Comparison of ENCODE assay signal across 15 cellular contexts in the genomic region with DNA sequence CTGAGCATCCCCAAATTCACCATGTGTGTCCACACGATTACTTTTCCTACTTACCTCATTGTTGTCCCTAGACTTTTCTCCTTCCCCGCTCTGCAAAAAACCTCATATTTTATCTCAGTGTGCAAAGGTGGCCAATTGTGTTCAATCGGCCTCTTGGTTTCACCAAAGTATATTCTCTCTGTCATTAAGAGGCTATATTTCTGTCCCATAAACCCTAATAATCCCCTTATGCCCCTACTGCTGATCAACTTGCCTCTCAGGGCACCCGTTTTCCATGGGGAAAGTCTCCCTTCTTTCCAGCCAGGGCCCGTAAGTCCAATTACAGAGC. TPM values are rescaled to one million over a fixed set of nuclear protein-coding genes. Genes with fewer than 3 reads are reported as not detected.
DNase-seq lines count a peak whose midpoint lies in the region; ATAC-seq and TF ChIP-seq lines count a peak whose summit lies in the region.
"Had no signal": no experiment of that assay in that cellular context is flagged by ENCODE, and none has a peak within 500 bp of the region (broad histone marks: within the 10 kb centered on the region; RNA-seq: fewer than 3 reads in every experiment).

No MANE protein-coding gene starts in this region.

- H3K9me3 ChIP-seq in mammary epithelial cell (replicated peaks; ENCODE audit: insufficient read depth, low read length) (peaks cover 6% of the 10 kb centered on the region), PC-9 (ENCODE audit: insufficient read depth, low read depth) (no peaks in the 10 kb centered on the region)
- H3K9me3 ChIP-seq: pancreas had no signal

- CTCF ChIA-PET in MCF 10A (lab: Yijun Ruan, JAX): interaction anchor here (0.7 to 7.0 kb wide), 5 partner anchors 24 to 242 kb away, joined by 3 to 66 read pairs (median 3); no protein-coding TSS in a partner anchor
- CTCF ChIA-PET in mammary epithelial cell (lab: Charles Lee; ENCODE audit: low non-redundant PET): no interaction called here
- CTCF ChIA-PET in PC-9 (lab: Charles Lee): no interaction called here

- H3K4me3 Mint-ChIP-seq in MCF 10A (ENCODE audit: unreplicated experiment) (peak overlapping the region; percentile 68), endothelial cell (ENCODE audit: unreplicated experiment) (no peak overlapping the region)
- H3K4me3 Mint-ChIP-seq in stimulated activated effector memory CD8-positive, alpha-beta T cell treated with anti-CD3 and anti-CD28 coated beads, Interleukin-12 subunit alpha, Interleukin-12 subunit beta, amount 100 ng/mL, for 72 hours: peak overlapping the region; percentile 83

- H3K4me1 ChIP-seq in mammary epithelial cell (ENCODE audit: insufficient read depth, low read length): peaks cover 22% of the 10 kb centered on the region
- H3K4me1 ChIP-seq in PC-9 (replicated peaks; ENCODE audit: insufficient read depth): no peaks in the 10 kb centered on the region

- H3K4me2 ChIP-seq in mammary epithelial cell (ENCODE audit: insufficient read depth, low read depth, low read length) (no peak overlapping the region), PC-9 (peak overlapping the region; percentile 97; the same call in 1 of the 2 replicates)

- H4K20me1 ChIP-seq in mammary epithelial cell (ENCODE audit: insufficient read depth, low read length): no peaks in the 10 kb centered on the region
- no peaks in the 10 kb centered on the region for H4K20me1 ChIP-seq in PC-9 (ENCODE audit: insufficient read depth)

- peaks cover 18% of the 10 kb centered on the region; the same call in 1 of the 2 replicates for H3F3A ChIP-seq in PC-9 (ENCODE audit: insufficient read depth, low read depth)

- H3K36me3 ChIP-seq in mammary epithelial cell (ENCODE audit: insufficient read depth, low read length): peaks cover 19% of the 10 kb centered on the region
- H3K36me3 ChIP-seq in PC-9 (ENCODE audit: low read depth): no peaks in the 10 kb centered on the region

- DNase-seq in MCF 10A (ENCODE audit: unreplicated experiment) (no peak), mammary epithelial cell (no peak), PC-9 (no peak), endothelial cell (ENCODE audit: low spot score) (no peak), NCI-H1930 (lab: John Stamatoyannopoulos, UW) (no peak)
- DNase-seq in stimulated activated effector memory CD8-positive, alpha-beta T cell treated with anti-CD3 and anti-CD28 coated beads, Interleukin-12 subunit alpha, Interleukin-12 subunit beta, amount 100 ng/mL, for 72 hours (ENCODE audit: low spot score in 2 of 2): no peak
- DNase-seq: activated gamma-delta T cell, kidney had no signal

- H3K9me2 ChIP-seq in PC-9 (ENCODE audit: insufficient read depth): no peaks in the 10 kb centered on the region

- ATAC-seq in stimulated activated effector memory CD8-positive, alpha-beta T cell treated with anti-CD3 and anti-CD28 coated beads, Interleukin-12 subunit alpha, Interleukin-12 subunit beta, amount 100 ng/mL, for 72 hours: no peak
- no peak for ATAC-seq in GM18858 (IDR thresholded peaks at IDR 0.05; ENCODE audit: unreplicated experiment)
- no peak for ATAC-seq in activated CD4-positive, CD25-positive, alpha-beta regulatory T cell treated with anti-CD3 and anti-CD28 coated beads, Interleukin-2, amount 50 U/mL, for 24 hours

- dilution Hi-C loops in mammary epithelial cell (cut with HindIII; ENCODE audit: low sequenced_read_pairs): no loop called here

- H3K27ac ChIP-seq in mammary epithelial cell (ENCODE audit: insufficient read depth, low read depth, low read length) (no peak overlapping the region), PC-9 (no peak overlapping the region)
- H3K27ac ChIP-seq: pancreas had no signal

- intact Hi-C loops in MCF 10A (cut with micrococcal nuclease): loop anchor here (1.0 kb wide), 1 partner anchor 52 kb away; no protein-coding TSS in a partner anchor
- intact Hi-C loops in mammary epithelial cell (cut with micrococcal nuclease): loop anchor here (1.0 to 5.0 kb wide), 4 partner anchors 12 to 300 kb away; a partner anchor contains a TSS
- intact Hi-C loops in PC-9 (cut with micrococcal nuclease; ENCODE audit: unreplicated experiment): loop anchor here (1.0 to 5.0 kb wide), 3 partner anchors 52 to 568 kb away; no protein-coding TSS in a partner anchor

- H3K36me3 Mint-ChIP-seq in MCF 10A (ENCODE audit: insufficient read depth, unreplicated experiment) (peaks cover 21% of the 10 kb centered on the region), endothelial cell (ENCODE audit: low read depth, unreplicated experiment) (peaks cover 12% of the 10 kb centered on the region)
- peaks cover 18% of the 10 kb centered on the region for H3K36me3 Mint-ChIP-seq in stimulated activated effector memory CD8-positive, alpha-beta T cell treated with anti-CD3 and anti-CD28 coated beads, Interleukin-12 subunit alpha, Interleukin-12 subunit beta, amount 100 ng/mL, for 72 hours

- H3K79me2 ChIP-seq in mammary epithelial cell (ENCODE audit: insufficient read depth, low read length): no peaks in the 10 kb centered on the region
- H3K79me2 ChIP-seq in PC-9 (ENCODE audit: low read depth): no peaks in the 10 kb centered on the region

- BruUV-seq in MCF 10A (replicated peaks; lab: Mats Ljungman, UMichigan) (no TSS peak), mammary epithelial cell (replicated peaks; lab: Mats Ljungman, UMichigan) (no TSS peak), PC-9 (replicated peaks; lab: Mats Ljungman, UMichigan) (no TSS peak)

- H3K4me1 Mint-ChIP-seq in MCF 10A (ENCODE audit: insufficient read depth, unreplicated experiment) (peaks cover 16% of the 10 kb centered on the region), endothelial cell (ENCODE audit: unreplicated experiment) (peaks cover 5% of the 10 kb centered on the region)
- H3K4me1 Mint-ChIP-seq in stimulated activated effector memory CD8-positive, alpha-beta T cell treated with anti-CD3 and anti-CD28 coated beads, Interleukin-12 subunit alpha, Interleukin-12 subunit beta, amount 100 ng/mL, for 72 hours: peaks cover 23% of the 10 kb centered on the region

- TF ChIP-seq CTCF in MCF 10A (IDR thresholded peaks at IDR 0.05; ENCODE audit: unreplicated experiment) (no peak), mammary epithelial cell (conservative IDR thresholded peaks at IDR 0.05 in 1 of 2, IDR thresholded peaks at IDR 0.05 in 1 of 2; ENCODE audit: extremely low read depth in 1 of 2, insufficient read depth in 1 of 2, low read depth in 1 of 2, low read length in 2 of 2) (no peak), PC-9 (conservative IDR thresholded peaks at IDR 0.05) (no peak), endothelial cell (IDR thresholded peaks at IDR 0.05; ENCODE audit: unreplicated experiment) (no peak)

- no peak overlapping the region for H3K4me3 ChIP-seq in mammary epithelial cell (replicated peaks in 1 of 3; ENCODE audit: insufficient read depth in 1 of 3, low read depth in 2 of 3, low read length in 3 of 3)
- H3K4me3 ChIP-seq in PC-9: no peak overlapping the region

- H2AFZ ChIP-seq in mammary epithelial cell (ENCODE audit: low read depth, low read length) (no peak overlapping the region), PC-9 (no peak overlapping the region)

- H3K27ac Mint-ChIP-seq in MCF 10A (ENCODE audit: low read depth, unreplicated experiment): no peak overlapping the region
- H3K27ac Mint-ChIP-seq in endothelial cell (ENCODE audit: unreplicated experiment): peak overlapping the region; percentile 15
- no peak overlapping the region for H3K27ac Mint-ChIP-seq in stimulated activated effector memory CD8-positive, alpha-beta T cell treated with anti-CD3 and anti-CD28 coated beads, Interleukin-12 subunit alpha, Interleukin-12 subunit beta, amount 100 ng/mL, for 72 hours

- in situ Hi-C loops in mammary epithelial cell (cut with MboI; ENCODE audit: low sequenced_read_pairs in 2 of 2): no loop called here

- no peak overlapping the region for H3K9ac ChIP-seq in mammary epithelial cell (ENCODE audit: insufficient read depth, low read length)

- no peaks in the 10 kb centered on the region for H3K9me3 Mint-ChIP-seq in MCF 10A (ENCODE audit: unreplicated experiment)
- no peaks in the 10 kb centered on the region for H3K9me3 Mint-ChIP-seq in endothelial cell (ENCODE audit: unreplicated experiment)
- no peaks in the 10 kb centered on the region for H3K9me3 Mint-ChIP-seq in stimulated activated effector memory CD8-positive, alpha-beta T cell treated with anti-CD3 and anti-CD28 coated beads, Interleukin-12 subunit alpha, Interleukin-12 subunit beta, amount 100 ng/mL, for 72 hours
- H3K9me3 Mint-ChIP-seq: stimulated activated memory B cell treated with anti-CD40 and anti-IgM and Interleukin-4, amounts not matched to agents 10 μg/mL and 1 μg/mL and 100 μg/mL, for 72 hours had no signal

- H3K27me3 Mint-ChIP-seq in MCF 10A (ENCODE audit: insufficient read depth, unreplicated experiment) (no peaks in the 10 kb centered on the region), endothelial cell (ENCODE audit: unreplicated experiment) (no peaks in the 10 kb centered on the region)

- 28% methylated on average over 5 of the region's 5 CpGs for WGBS in mammary epithelial cell (ENCODE audit: low coverage, missing lambda C conversion rate)

- H3K27me3 ChIP-seq in mammary epithelial cell (ENCODE audit: insufficient read depth, low read length) (no peaks in the 10 kb centered on the region), PC-9 (ENCODE audit: insufficient read depth, low read depth) (no peaks in the 10 kb centered on the region)
- H3K27me3 ChIP-seq: dorsolateral prefrontal cortex, pancreas had no signal

- POLR2A ChIA-PET in MCF 10A (lab: Yijun Ruan, JAX): interaction anchor here (0.8 to 3.0 kb wide), 10 partner anchors 9 to 234 kb away, joined by 3 to 20 read pairs (median 4); a partner anchor contains a TSS
- POLR2A ChIA-PET in PC-9 (lab: Charles Lee; ENCODE audit: unreplicated experiment): interaction anchor here (0.6 to 0.9 kb wide), 3 partner anchors 90 to 330 kb away, joined by 4 read pairs; no protein-coding TSS in a partner anchor

RNA-seq across cellular contexts. Expression of a gene that starts 11.6 kb away (rescaled TPM):
- total RNA-seq in MCF 10A (2022) (65.7 and 68.7 TPM in 2 replicates), mammary epithelial cell (100 to 1,000 TPM; 110 to 130 TPM), PC-9 (2021) (32.8 and 35.1 TPM in 2 replicates), endothelial cell (ENCODE audit: unreplicated experiment) (26.7 TPM)
- polyA plus RNA-seq in mammary epithelial cell: 95.4 TPM
- polyA minus RNA-seq in mammary epithelial cell: 97.2 TPM

RNA-seq across cellular contexts. Expression of a gene that starts 12.7 kb away (rescaled TPM):
- total RNA-seq in MCF 10A (2022) (133 and 159 TPM in 2 replicates), mammary epithelial cell (100 to 1,000 TPM in 1 of 2 donors, 10 to 100 TPM in 1; 89.9 to 104 TPM), PC-9 (2021) (81.7 and 87.1 TPM in 2 replicates), endothelial cell (ENCODE audit: unreplicated experiment) (38.8 TPM)
- polyA plus RNA-seq in mammary epithelial cell: 186 TPM
- 73.9 TPM for polyA minus RNA-seq in mammary epithelial cell

RNA-seq across cellular contexts. Expression of a gene that starts 14.1 kb away (rescaled TPM):
- total RNA-seq in MCF 10A (2022) (0.52 and 0.65 TPM in 2 replicates), mammary epithelial cell (1 to 10 TPM; 1.3 to 3.5 TPM), PC-9 (2021) (9.1 and 10.1 TPM in 2 replicates), endothelial cell (ENCODE audit: unreplicated experiment) (2.5 TPM)
- polyA plus RNA-seq in mammary epithelial cell: 2.0 TPM
- 2.6 TPM for polyA minus RNA-seq in mammary epithelial cell

RNA-seq across cellular contexts. Expression of a gene that starts 21.6 kb away (rescaled TPM):
- 0.29 TPM in 1 of 2 replicates, not detected in the other for total RNA-seq in MCF 10A (2022)
- 10 to 100 TPM in 1 of 2 donors, 1 to 10 TPM in 1; 1.9 to 10.3 TPM for total RNA-seq in mammary epithelial cell
- 1.3 TPM for polyA plus RNA-seq in mammary epithelial cell
- not detected for polyA minus RNA-seq in mammary epithelial cell
- 0.24 TPM in 1 of 2 replicates, not detected in the other for total RNA-seq in PC-9 (2021)
- not detected for total RNA-seq in endothelial cell (ENCODE audit: unreplicated experiment)
- total RNA-seq: SK-MEL-5 had no signal

RNA-seq across cellular contexts. Expression of a gene that starts 28.3 kb away (rescaled TPM):
- total RNA-seq in MCF 10A (2022): 0.25 TPM in 1 of 2 replicates, not detected in the other
- under 1 TPM in 1 of 2 donors, not detected in 1; 0.28 TPM for total RNA-seq in mammary epithelial cell
- 0.45 TPM for polyA plus RNA-seq in mammary epithelial cell
- not detected for polyA minus RNA-seq in mammary epithelial cell
- total RNA-seq in PC-9 (2021): not detected in 2 replicates
- total RNA-seq in endothelial cell (ENCODE audit: unreplicated experiment): not detected
- total RNA-seq: pancreas, SK-MEL-5 had no signal
- polyA plus RNA-seq: AG04450, pancreas had no signal
